ENCODE assay signal across 8 cellular contexts in the genomic region with DNA sequence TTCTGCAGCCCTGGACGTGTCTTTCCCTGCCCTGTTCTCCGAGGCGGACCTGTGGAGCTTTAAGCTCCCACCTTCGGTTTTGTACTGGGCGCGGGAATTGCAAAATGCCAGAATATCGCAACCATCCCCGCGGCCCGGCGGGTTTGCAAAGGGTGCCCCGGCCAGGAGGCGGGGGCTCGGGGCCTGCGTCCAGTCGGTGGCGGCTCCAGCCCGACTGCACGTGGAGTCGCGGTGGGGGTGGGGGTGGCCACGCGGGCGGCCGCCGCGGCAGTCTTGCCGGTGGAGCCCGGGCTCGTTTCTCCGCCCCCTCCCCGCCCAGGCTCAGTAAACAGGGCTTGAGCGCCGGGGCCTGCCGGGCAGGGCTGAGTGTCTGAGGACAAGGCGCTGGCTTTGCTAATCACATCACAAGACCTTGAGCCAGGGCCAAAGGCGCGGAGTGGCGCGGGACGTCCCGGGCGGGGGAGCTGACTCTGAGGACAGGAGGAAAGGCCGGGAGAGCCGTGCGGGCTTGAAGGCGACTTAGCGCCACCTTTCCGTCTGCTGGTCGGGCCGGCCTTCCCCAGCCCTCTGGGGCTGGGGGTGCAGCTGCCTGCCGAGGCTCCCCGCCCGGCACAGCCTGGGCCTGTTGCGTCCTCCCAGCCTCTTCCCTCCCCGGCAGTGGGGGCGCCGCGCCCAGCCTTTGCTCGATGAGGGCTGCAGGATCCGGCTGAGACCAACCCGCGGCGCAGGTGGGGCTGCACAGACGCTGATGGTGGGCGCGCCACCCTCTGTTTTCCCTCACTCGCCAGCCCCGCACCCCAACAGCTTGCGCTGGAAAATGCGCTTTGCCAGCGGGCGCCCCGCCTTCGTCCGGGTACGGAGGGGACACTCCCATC. TPM values are rescaled to one million over a fixed set of nuclear protein-coding genes. Genes with fewer than 3 reads are reported as not detected.
A peak's percentile ranks its signal among the peaks of the same experiment; 100 is the strongest.
DNase-seq lines count a peak whose midpoint lies in the region; ATAC-seq, FAIRE-seq and TF ChIP-seq lines count a peak whose summit lies in the region.

No MANE protein-coding gene starts in this region.

- peak overlapping the region; percentile 65 for H3K4me3 Mint-ChIP-seq in central memory CD8-positive, alpha-beta T cell

- H4K20me1 ChIP-seq in keratinocyte (ENCODE audit: control insufficient read depth, extremely low read depth, insufficient read depth, low read length): peaks cover 16% of the 10 kb centered on the region

- no peak for FAIRE-seq in keratinocyte (lab: Jason Lieb, UNC)

- peaks cover 30% of the 10 kb centered on the region for H3K4me1 Mint-ChIP-seq in central memory CD8-positive, alpha-beta T cell

- no peaks in the 10 kb centered on the region for H3K27me3 ChIP-seq in keratinocyte (ENCODE audit: control insufficient read depth, extremely low read depth, insufficient read depth, low read length)

- H3K36me3 ChIP-seq in keratinocyte (ENCODE audit: control insufficient read depth in 2 of 2, extremely low read depth in 1 of 2, insufficient read depth in 2 of 2, low read length in 2 of 2): peaks cover 10 to 22% of the 10 kb centered on the region in 2 experiments

- H3K4me1 ChIP-seq in keratinocyte (ENCODE audit: control insufficient read depth, extremely low read depth, insufficient read depth, low read length): peaks cover 19% of the 10 kb centered on the region

- peaks cover 50% of the 10 kb centered on the region for H3K79me2 ChIP-seq in keratinocyte (ENCODE audit: control insufficient read depth, insufficient read depth, low read length)

- H3K9me3 ChIP-seq in keratinocyte (ENCODE audit: control insufficient read depth, low read depth, low read length): no peaks in the 10 kb centered on the region

- ATAC-seq in HG02610 (IDR thresholded peaks at IDR 0.05; ENCODE audit: unreplicated experiment) (peak; percentile 17), HG03095 (IDR thresholded peaks at IDR 0.05; ENCODE audit: unreplicated experiment) (no peak)
- ATAC-seq in central memory CD8-positive, alpha-beta T cell (replicated peaks; ENCODE audit: extremely low read depth, poor library complexity, severe bottlenecking): peak; percentile 10

- dilution Hi-C loops in keratinocyte (cut with MboI; ENCODE audit: extremely low pct_ligation_motif_present, low sequenced_read_pairs): no loop called here

- peak overlapping the region; percentile 78 to 96 (median 82) for H3K4me3 ChIP-seq in keratinocyte (ENCODE audit: control insufficient read depth in 2 of 3, extremely low read depth in 1 of 3, insufficient read depth in 2 of 3, low read depth in 1 of 3, low read length in 3 of 3)

- peak overlapping the region; percentile 95 for H3K27ac Mint-ChIP-seq in central memory CD8-positive, alpha-beta T cell (ENCODE audit: low read depth)

- H2AFZ ChIP-seq in keratinocyte (ENCODE audit: control insufficient read depth, low read length): no peak overlapping the region

- H3K27me3 Mint-ChIP-seq in central memory CD8-positive, alpha-beta T cell: no peaks in the 10 kb centered on the region

- DNase-seq in GF-D8 (lab: John Stamatoyannopoulos, UW) (peak; percentile 59), NCI-H2107 treated with DMSO at 0.1 percent for 48 hours (lab: John Stamatoyannopoulos, UW; ENCODE audit: unreplicated experiment) (peak; percentile 52), keratinocyte (ENCODE audit: low read depth, low spot score) (no peak)
- peak; percentile 46 to 60 (median 56) for DNase-seq in activated CD4-positive, CD25-positive, alpha-beta regulatory T cell (lab: John Stamatoyannopoulos, UW)
- DNase-seq in central memory CD8-positive, alpha-beta T cell (ENCODE audit: low spot score in 2 of 2): peak; percentile 46 to 48
- peak in 2 of 3 donors; percentile 35 to 62 for DNase-seq in stimulated activated CD4-positive, alpha-beta T cell treated with anti-CD3 and anti-CD28 coated beads, Interleukin-12 subunit alpha, Interleukin-12 subunit beta, amount 100 ng/mL, for 48 hours (ENCODE audit: low read depth in 2 of 3, low spot score in 1 of 3)

- no peaks in the 10 kb centered on the region for H3K9me1 ChIP-seq in keratinocyte (ENCODE audit: control insufficient read depth, extremely low read depth, insufficient read depth, low read length)

- H3K27ac ChIP-seq in keratinocyte (ENCODE audit: control insufficient read depth, insufficient read depth, low read length): peak overlapping the region; percentile 93

- peak overlapping the region; percentile 89 for H3K4me2 ChIP-seq in keratinocyte (ENCODE audit: control insufficient read depth, extremely low read depth, insufficient read depth, low read depth, low read length)

- H3K9ac ChIP-seq in keratinocyte (ENCODE audit: control insufficient read depth, extremely low read depth, insufficient read depth, low read length): peak overlapping the region; percentile 94

- TF ChIP-seq CTCF in keratinocyte (optimal IDR thresholded peaks at IDR 0.05 in 1 of 3, IDR thresholded peaks at IDR 0.05 in 1 of 3, conservative IDR thresholded peaks at IDR 0.05 in 1 of 3; ENCODE audit: extremely low read depth in 1 of 3, insufficient read depth in 2 of 3, low read length in 3 of 3): no peak

- H3K9me3 Mint-ChIP-seq in central memory CD8-positive, alpha-beta T cell: no peaks in the 10 kb centered on the region

- H3K36me3 Mint-ChIP-seq in central memory CD8-positive, alpha-beta T cell (ENCODE audit: insufficient read depth): peaks cover 77% of the 10 kb centered on the region

RNA-seq across cellular contexts. Expression of gene ZFP36L2, which starts 0.8 kb away (rescaled TPM):
- 27.1 to 52.4 TPM (median 48.5 TPM) in 3 replicates for polyA plus RNA-seq in keratinocyte
- 190 TPM for polyA plus RNA-seq in keratinocyte (2011; ENCODE audit: low read depth)
- 38.1 and 45.1 TPM in 2 replicates for polyA plus RNA-seq in keratinocyte (2011; cell fraction: cytosol; rRNA removed)
- polyA plus RNA-seq in keratinocyte (2011; cell fraction: nucleus; rRNA removed): 77.7 and 84.9 TPM in 2 replicates
- polyA plus RNA-seq in keratinocyte (2012; ENCODE audit: low replicate concordance): 151 and 162 TPM in 2 replicates
- polyA minus RNA-seq in keratinocyte: 7.8 to 24.2 TPM (median 16.0 TPM) in 3 replicates
- polyA minus RNA-seq in keratinocyte (2011; cell fraction: cytosol; rRNA and poly(A)+ RNA removed): 89.6 TPM
- 50.5 and 70.1 TPM in 2 replicates for polyA minus RNA-seq in keratinocyte (2011; cell fraction: nucleus; rRNA and poly(A)+ RNA removed)
